In genomic region chrX:19990519-19991349, GRCh38 we compare ENCODE assay signal across 8 cellular contexts. TPM values are rescaled to one million over a fixed set of nuclear protein-coding genes. Genes with fewer than 3 reads are reported as not detected.
DNase-seq lines count a peak whose midpoint lies in the region; ATAC-seq and TF ChIP-seq lines count a peak whose summit lies in the region.

TSS of gene BCLAF3 (minus strand) at chrX:19991061. CDS start at chrX:19970264, 20,797 bp downstream.

- H3K36me3 Mint-ChIP-seq in nephron (ENCODE audit: low read depth): peaks cover 5% of the 10 kb centered on the region

- DNase-seq in KG1 (lab: John Stamatoyannopoulos, UW) (peak; percentile 50), Panc1 (ENCODE audit: low read depth, low spot score) (peak; percentile 20), fibroblast of peridontal ligament (ENCODE audit: extremely low read depth) (peak; percentile 78)
- DNase-seq in activated T-helper 1 cell treated with anti-CD3 and anti-CD28 coated beads, Interleukin-2, amount 50 U/mL, for 16 hours (ENCODE audit: low read depth in 1 of 2, low spot score in 1 of 2): peak; percentile 68 to 83
- DNase-seq in stimulated activated naive CD8-positive, alpha-beta T cell treated with anti-CD3 and anti-CD28 coated beads, Interleukin-15, Interleukin-2, amounts not matched to agents 100 U/mL and 50 U/mL, for 24 hours: peak; percentile 91

- H3K4me2 ChIP-seq in DOHH2 (ENCODE audit: low read length): peak within 1 kb of the TSS; percentile 79

- no peaks in the 10 kb centered on the region for H3F3A ChIP-seq in DOHH2 (ENCODE audit: control insufficient read depth, insufficient read depth)

- intact Hi-C loops in Panc1 (cut with micrococcal nuclease; ENCODE audit: unreplicated experiment): no loop called here

- peak within 1 kb of the TSS; percentile 81 to 93 (median 90) for H3K4me3 Mint-ChIP-seq in nephron

- BruUV-seq in Panc1 (replicated peaks; lab: Mats Ljungman, UMichigan): no TSS peak

- H3K4me3 ChIP-seq in DOHH2 (ENCODE audit: low read length) (peak within 1 kb of the TSS; percentile 81), Panc1 (ENCODE audit: low read depth in 2 of 2, low read length in 2 of 2) (peak within 1 kb of the TSS; percentile 58 to 67)

- peaks cover 4% of the 10 kb centered on the region for H3K4me1 Mint-ChIP-seq in nephron

- peaks cover 21% of the 10 kb centered on the region for H3K9me3 Mint-ChIP-seq in nephron

- H3K9me3 ChIP-seq in DOHH2 (ENCODE audit: control insufficient read depth, insufficient read depth, low read length): no peaks in the 10 kb centered on the region
- H3K9me3 ChIP-seq in Panc1 (ENCODE audit: control insufficient read depth, insufficient read depth, low read depth, low read length): no peaks in the 10 kb centered on the region

- H3K27me3 ChIP-seq in DOHH2 (ENCODE audit: control insufficient read depth, low read length): no peaks in the 10 kb centered on the region
- H3K27me3 ChIP-seq in Panc1 (ENCODE audit: control insufficient read depth, insufficient read depth, low read length): no peaks in the 10 kb centered on the region

- CTCF ChIA-PET in Panc1 (lab: Charles Lee): no interaction called here

- POLR2A ChIA-PET in Panc1 (lab: Charles Lee): no interaction called here

- H4K20me1 ChIP-seq in DOHH2 (ENCODE audit: control insufficient read depth, insufficient read depth, low read depth, low read length): no peaks in the 10 kb centered on the region

- ATAC-seq in GM21737 (IDR thresholded peaks at IDR 0.05; ENCODE audit: unreplicated experiment) (peak; percentile 97), Panc1 (peak; percentile 99)
- peak; percentile 99 for ATAC-seq in stimulated activated naive CD8-positive, alpha-beta T cell treated with anti-CD3 and anti-CD28 coated beads, Interleukin-15, Interleukin-2, amounts not matched to agents 100 U/mL and 50 U/mL, for 24 hours

- in situ Hi-C loops in Panc1 (cut with HindIII; ENCODE audit: low pct_unique_long_range_greater_than_20kb, low sequenced_read_pairs): no loop called here

- H3K79me2 ChIP-seq in DOHH2 (ENCODE audit: control insufficient read depth, low read length): peaks cover 5% of the 10 kb centered on the region; the same call in 1 of the 2 replicates

- H3K4me1 ChIP-seq in DOHH2 (ENCODE audit: control insufficient read depth, low read length): peaks cover 13% of the 10 kb centered on the region
- no peaks in the 10 kb centered on the region for H3K4me1 ChIP-seq in Panc1 (ENCODE audit: control insufficient read depth, insufficient read depth, low read length)

- H3K27ac Mint-ChIP-seq in nephron: peak within 1 kb of the TSS; percentile 28 to 94 (median 65)

- no peaks in the 10 kb centered on the region for H3K36me3 ChIP-seq in DOHH2 (ENCODE audit: control insufficient read depth, low read length)
- no peaks in the 10 kb centered on the region for H3K36me3 ChIP-seq in Panc1 (ENCODE audit: control insufficient read depth, insufficient read depth, low read length)

- H3K9me2 ChIP-seq in DOHH2 (replicated peaks; ENCODE audit: control insufficient read depth, low read length): no peaks in the 10 kb centered on the region

- no peak within 1 kb of the TSS for H3K27ac ChIP-seq in DOHH2 (ENCODE audit: low read depth, low read length)
- H3K27ac ChIP-seq in Panc1 (ENCODE audit: low read length): peak within 1 kb of the TSS; percentile 82

- H3K27me3 Mint-ChIP-seq in nephron (ENCODE audit: low read depth): no peaks in the 10 kb centered on the region

- TF ChIP-seq CTCF in DOHH2 (IDR thresholded peaks at IDR 0.05; ENCODE audit: low read depth, low read length, poor library complexity, severe bottlenecking): peak; percentile 63
- peak; percentile 92 for TF ChIP-seq CTCF in Panc1 (IDR thresholded peaks at IDR 0.05)
- TF ChIP-seq CTCF in nephron (IDR thresholded peaks at IDR 0.05; ENCODE audit: unreplicated experiment in 3 of 3): peak; percentile 64 to 85 (median 72)

RNA-seq across cellular contexts. Expression of gene BCLAF3, which starts in this region (rescaled TPM):
- total RNA-seq in Panc1 (2021; ENCODE audit: unreplicated experiment): 6.0 TPM
- polyA plus RNA-seq in Panc1 (2012; ENCODE audit: insufficient read length): 4.1 TPM

Comparison
In these comparisons a context has a peak if more than half of its experiments do, and no peak if none do; other contexts are left out.
1. DNase-seq: peak in every context shown above with its lines; median percentile 91 in stimulated activated naive CD8-positive, alpha-beta T cell treated with anti-CD3 and anti-CD28 coated beads, Interleukin-15, Interleukin-2, amounts not matched to agents 100 U/mL and 50 U/mL, for 24 hours; 78 in fibroblast of peridontal ligament; 76 in activated T-helper 1 cell treated with anti-CD3 and anti-CD28 coated beads, Interleukin-2, amount 50 U/mL, for 16 hours; 50 in KG1; 20 in Panc1.